8 cellular contexts compared by ENCODE assay signal in genomic region chr18:812673-813404, GRCh38. TPM values are rescaled to one million over a fixed set of nuclear protein-coding genes. Genes with fewer than 3 reads are reported as not detected.
DNase-seq lines count a peak whose midpoint lies in the region; ATAC-seq and TF ChIP-seq lines count a peak whose summit lies in the region.

No MANE protein-coding gene starts in this region.

- no peaks in the 10 kb centered on the region for H3K9me3 ChIP-seq in CD4-positive, alpha-beta memory T cell (ENCODE audit: control insufficient read depth in 1 of 2, low read length in 2 of 2)
- no peaks in the 10 kb centered on the region for H3K9me3 ChIP-seq in SK-N-MC (ENCODE audit: low read depth, low read length)
- no peaks in the 10 kb centered on the region for H3K9me3 ChIP-seq in heart left ventricle

- DNase-seq in CD4-positive, alpha-beta memory T cell: peak; percentile 78 to 84 (median 79)
- peak; percentile 42 for DNase-seq in HPDE6-E6E7 (ENCODE audit: extremely low spot score)
- DNase-seq in SK-N-MC (ENCODE audit: low read depth, low spot score): peak; percentile 53
- peak; percentile 74 to 86 (median 79) for DNase-seq in heart left ventricle
- DNase-seq in progenitor cell of endocrine pancreas (ENCODE audit: low spot score, unreplicated experiment): no peak
- DNase-seq in ureter (ENCODE audit: low spot score): peak; percentile 81

- ATAC-seq in GM19463 (IDR thresholded peaks at IDR 0.05; ENCODE audit: unreplicated experiment): peak; percentile 19
- ATAC-seq in heart left ventricle: peak; percentile 63 to 82 (median 72)

- H3K27ac Mint-ChIP-seq in CD4-positive, alpha-beta memory T cell: peak overlapping the region; percentile 97 to 99 (median 98)
- peak overlapping the region; percentile 98 for H3K27ac Mint-ChIP-seq in activated naive CD8-positive, alpha-beta T cell
- H3K27ac Mint-ChIP-seq in progenitor cell of endocrine pancreas: peak overlapping the region; percentile 99

- peak overlapping the region; percentile 83 to 97 (median 94) for H3K4me3 Mint-ChIP-seq in CD4-positive, alpha-beta memory T cell
- H3K4me3 Mint-ChIP-seq in activated naive CD8-positive, alpha-beta T cell: peak overlapping the region; percentile 94
- H3K4me3 Mint-ChIP-seq in progenitor cell of endocrine pancreas (ENCODE audit: low read depth): peak overlapping the region; percentile 91

- peak overlapping the region; percentile 93 for H3K9ac ChIP-seq in SK-N-MC (ENCODE audit: insufficient read length)

- no peaks in the 10 kb centered on the region for H3K27me3 ChIP-seq in CD4-positive, alpha-beta memory T cell (ENCODE audit: insufficient read depth, low read length)
- H3K27me3 ChIP-seq in heart left ventricle: peaks cover 0 to 62% (median 0%) of the 10 kb centered on the region in 9 donors

- peaks cover 0 to 11% of the 10 kb centered on the region in 2 donors for H3K36me3 Mint-ChIP-seq in CD4-positive, alpha-beta memory T cell
- H3K36me3 Mint-ChIP-seq in activated naive CD8-positive, alpha-beta T cell: no peaks in the 10 kb centered on the region
- H3K36me3 Mint-ChIP-seq in progenitor cell of endocrine pancreas (ENCODE audit: insufficient read depth): no peaks in the 10 kb centered on the region

- peaks cover 37 to 56% (median 47%) of the 10 kb centered on the region in 4 donors for H3K4me1 Mint-ChIP-seq in CD4-positive, alpha-beta memory T cell
- H3K4me1 Mint-ChIP-seq in activated naive CD8-positive, alpha-beta T cell (ENCODE audit: low read depth): peaks cover 62% of the 10 kb centered on the region
- H3K4me1 Mint-ChIP-seq in progenitor cell of endocrine pancreas (ENCODE audit: low read depth): peaks cover 26% of the 10 kb centered on the region

- WGBS in heart left ventricle, 4 donors: 1 to 3% (median 2%) methylated on average over 25 to 33 of the region's 33 CpGs

- POLR2A ChIA-PET in CD4-positive, alpha-beta memory T cell (lab: Charles Lee; ENCODE audit: partially characterized antibody): interaction anchor here (0.9 to 4.2 kb wide), 8 partner anchors 8 to 132 kb away, joined by 3 to 45 read pairs (median 4); partner anchors contain the start of gene ENOSF1

- CTCF ChIA-PET in CD4-positive, alpha-beta memory T cell (lab: Charles Lee; ENCODE audit: partially characterized antibody): interaction anchor here (1.2 to 3.8 kb wide), 2 partner anchors 18 to 71 kb away, joined by 4 to 31 read pairs; no protein-coding TSS in a partner anchor

- peaks cover 0 to 5% of the 10 kb centered on the region in 2 donors for H3K27me3 Mint-ChIP-seq in CD4-positive, alpha-beta memory T cell
- no peaks in the 10 kb centered on the region for H3K27me3 Mint-ChIP-seq in activated naive CD8-positive, alpha-beta T cell
- H3K27me3 Mint-ChIP-seq in progenitor cell of endocrine pancreas: peaks cover 3% of the 10 kb centered on the region

- H3K27ac ChIP-seq in CD4-positive, alpha-beta memory T cell (ENCODE audit: low read depth, low read length): peak overlapping the region; percentile 80
- H3K27ac ChIP-seq in SK-N-MC (peak overlapping the region; percentile 92), heart left ventricle (peak overlapping the region; percentile 89 to 98 (median 96))

- H3K4me3 ChIP-seq in CD4-positive, alpha-beta memory T cell (ENCODE audit: low read length in 2 of 2): peak overlapping the region; percentile 64 to 76
- H3K4me3 ChIP-seq in SK-N-MC: peak overlapping the region; percentile 98
- H3K4me3 ChIP-seq in heart left ventricle: peak overlapping the region; percentile 70 to 98 (median 91)

- no peaks in the 10 kb centered on the region for H3K36me3 ChIP-seq in CD4-positive, alpha-beta memory T cell (ENCODE audit: insufficient read depth, low read length)
- H3K36me3 ChIP-seq in SK-N-MC (ENCODE audit: insufficient read depth, low read length) (no peaks in the 10 kb centered on the region), heart left ventricle (no peaks in the 10 kb centered on the region)

- H3K4me1 ChIP-seq in CD4-positive, alpha-beta memory T cell (ENCODE audit: insufficient read depth, low read length): peaks cover 56% of the 10 kb centered on the region
- H3K4me1 ChIP-seq in heart left ventricle: peaks cover 0 to 47% (median 22%) of the 10 kb centered on the region in 12 donors

- TF ChIP-seq CTCF in heart left ventricle (IDR thresholded peaks at IDR 0.05): no peak
- TF ChIP-seq CTCF in progenitor cell of endocrine pancreas (IDR thresholded peaks at IDR 0.05; ENCODE audit: unreplicated experiment): no peak

- intact Hi-C loops in CD4-positive, alpha-beta memory T cell (cut with micrococcal nuclease): loop anchor here (1.0 to 2.0 kb wide), 4 partner anchors 17 to 544 kb away; partner anchors contain the start of gene THOC1
- intact Hi-C loops in heart left ventricle (cut with DNase I): no loop called here

- no peak for TF ChIP-seq POLR2A in heart left ventricle (IDR thresholded peaks at IDR 0.05)

- no peaks in the 10 kb centered on the region for H3K9me3 Mint-ChIP-seq in CD4-positive, alpha-beta memory T cell
- H3K9me3 Mint-ChIP-seq in activated naive CD8-positive, alpha-beta T cell (ENCODE audit: low read depth): no peaks in the 10 kb centered on the region
- no peaks in the 10 kb centered on the region for H3K9me3 Mint-ChIP-seq in progenitor cell of endocrine pancreas (ENCODE audit: low read depth)

RNA-seq across cellular contexts. Expression of gene YES1, which starts 0.8 kb away (rescaled TPM):
- 1 to 10 TPM; 4.9 to 7.9 TPM for total RNA-seq in CD4-positive, alpha-beta memory T cell
- polyA plus RNA-seq in CD4-positive, alpha-beta memory T cell: 1 to 10 TPM; 1.9 to 2.0 TPM
- 10 to 100 TPM; 18.1 to 50.2 (median 23.5) TPM for total RNA-seq in heart left ventricle
- 10 to 100 TPM in 1 of 2 donors, 1 to 10 TPM in 1; 7.1 to 25.1 TPM for polyA plus RNA-seq in heart left ventricle
- 55.5 and 58.8 TPM in 2 replicates for total RNA-seq in progenitor cell of endocrine pancreas
- 42.0 TPM for total RNA-seq in ureter
